ENCODE assay signal across 21 cellular contexts in genomic region chr14:104515811-104516780, GRCh38.
"Had no signal": no experiment of that assay in that cellular context is flagged by ENCODE, and none has a peak within 500 bp of the region (broad histone marks: within the 10 kb centered on the region; RNA-seq: fewer than 3 reads in every experiment).

No MANE protein-coding gene starts in this region.

- DNase-seq: activated CD4-positive, alpha-beta T cell treated with anti-CD3 and anti-CD28 coated beads for 1 hour; activated gamma-delta T cell treated with Interleukin-2 at 50 U/mL for 16 hours; activated T-cell treated with anti-CD3 and anti-CD28 coated beads, Interleukin-2, amount 50 U/mL, for 1 hour; anterior cingulate cortex; body of pancreas; caudate nucleus; dermis blood vessel endothelial cell; effector memory CD4-positive, alpha-beta T cell; glutamatergic neuron; immature natural killer cell; kidney glomerular epithelial cell; left ventricle myocardium inferior; mammary epithelial cell; nephron progenitor cell; nucleus accumbens; sigmoid colon; stimulated activated CD4-positive, alpha-beta T cell treated with anti-CD3 and anti-CD28 coated beads, Interleukin-15, amount 100 ng/mL, for 24 hours; T-helper 9 cell; upper lobe of right lung had no signal

- H3K4me3 ChIP-seq: body of pancreas, hepatocyte, left ventricle myocardium inferior, sigmoid colon, smooth muscle cell, upper lobe of right lung had no signal

- H2AFZ ChIP-seq: hepatocyte had no signal

- H3K27ac ChIP-seq: body of pancreas, hepatocyte, left ventricle myocardium inferior, sigmoid colon, upper lobe of right lung had no signal

- H3K4me2 ChIP-seq: hepatocyte, smooth muscle cell had no signal

- H3K9me3 ChIP-seq: upper lobe of right lung had no signal

- H3K4me1 ChIP-seq: body of pancreas, sigmoid colon, upper lobe of right lung had no signal

- H3K36me3 ChIP-seq: left ventricle myocardium inferior, sigmoid colon, upper lobe of right lung had no signal

- H3K27me3 ChIP-seq: body of pancreas, hepatocyte, upper lobe of right lung had no signal
